2 cellular contexts compared by ENCODE assay signal in the genomic region with DNA sequence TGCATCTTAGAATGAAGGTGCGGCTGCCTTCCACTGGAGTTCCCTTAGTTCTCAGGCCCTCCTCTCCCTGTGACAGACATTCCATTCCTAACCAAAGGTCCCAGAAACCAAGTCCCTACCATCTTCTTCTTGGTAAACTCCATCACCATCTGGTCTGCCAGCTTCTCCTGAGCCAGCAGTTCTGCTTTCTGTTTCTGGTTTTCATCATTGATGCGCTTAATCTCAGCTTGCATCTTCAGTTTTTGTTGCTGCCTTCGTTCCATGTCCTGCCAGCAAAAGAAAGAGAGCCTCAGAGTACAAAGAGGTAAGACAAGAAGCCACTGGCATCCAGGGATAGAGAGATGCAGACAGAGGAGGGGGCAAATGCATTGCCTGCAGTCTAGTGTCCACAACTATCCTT.
TF ChIP-seq lines count a peak whose summit lies in the region.

No MANE protein-coding gene starts in this region.

TF ChIP-seq in SK-N-SH, 30 proteins besides CTCF, POLR2A, EP300 and RAD21 (continued from another document):
- peak; percentile 78 for TF ChIP-seq TCF12 (IDR thresholded peaks at IDR 0.05)
- TF ChIP-seq PBX3 (IDR thresholded peaks at IDR 0.05): no peak

TF ChIP-seq in SK-N-SH treated with all-trans-retinoic acid at 6 μM for 48 hours, 23 proteins besides CTCF, POLR2A, EP300 and RAD21:
- no peak for TF ChIP-seq ESRRG (CRISPR knock-in tag; IDR thresholded peaks at IDR 0.05)
TF ChIP-seq in SK-N-SH treated with all-trans-retinoic acid at 6 μM for 48 hours: peak in this region for 0.
